Comparison of ENCODE assay signal across 15 cellular contexts in the genomic region with DNA sequence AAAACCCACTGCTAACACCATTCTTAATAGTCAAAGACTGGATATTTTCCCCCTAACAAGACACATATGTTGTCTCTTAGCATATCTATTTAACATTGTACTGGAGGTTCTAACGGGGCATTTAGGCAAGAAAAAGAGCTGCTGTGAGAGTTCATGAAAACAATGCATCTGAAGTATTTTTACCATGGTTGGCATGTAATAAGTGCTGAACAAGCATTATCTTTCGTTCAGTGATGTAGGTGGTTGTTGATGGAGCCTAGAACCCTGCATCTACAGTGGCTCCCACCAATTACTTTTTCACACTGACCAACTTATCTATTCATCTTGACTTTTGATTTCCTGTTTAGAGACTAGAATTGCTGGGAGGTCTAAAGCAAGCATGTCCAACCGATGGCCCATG. TPM values are rescaled to one million over a fixed set of nuclear protein-coding genes. Genes with fewer than 3 reads are reported as not detected.
DNase-seq lines count a peak whose midpoint lies in the region; ATAC-seq, FAIRE-seq and TF ChIP-seq lines count a peak whose summit lies in the region.
"Had no signal": no experiment of that assay in that cellular context is flagged by ENCODE, and none has a peak within 500 bp of the region (broad histone marks: within the 10 kb centered on the region; RNA-seq: fewer than 3 reads in every experiment).

No MANE protein-coding gene starts in this region.

- peaks cover 6 to 75% of the 10 kb centered on the region in 2 experiments for H3K79me1 ChIP-seq in IMR-90 (ENCODE audit: low read depth in 1 of 2, low read length in 2 of 2)

- TF ChIP-seq RAD21 in IMR-90 (IDR thresholded peaks at IDR 0.05; ENCODE audit: low read length) (no peak), K562 (CRISPR knock-in tag; conservative IDR thresholded peaks at IDR 0.05 in 1 of 2, IDR thresholded peaks at IDR 0.05 in 1 of 2) (no peak)

- H2BK120ac ChIP-seq in IMR-90 (ENCODE audit: low read depth, low read length) = no peak overlapping the region

- no peak for ATAC-seq in activated CD8-positive, alpha-beta memory T cell treated with anti-CD3 and anti-CD28 coated beads, Interleukin-2, amount 10 ng/mL, durations not matched to agents 7 days and 5 days
- ATAC-seq in IMR-90 (ENCODE audit: low read depth) (no peak), K562 (no peak)
- no peak for ATAC-seq in stimulated activated effector memory CD8-positive, alpha-beta T cell treated with anti-CD3 and anti-CD28 coated beads, Interleukin-12 subunit alpha, Interleukin-12 subunit beta, amount 100 ng/mL, for 72 hours

- no peak overlapping the region for H3K56ac ChIP-seq in IMR-90 (ENCODE audit: extremely low read depth, insufficient read depth, low read length)

- TF ChIP-seq CTCF in IMR-90 (conservative IDR thresholded peaks at IDR 0.05; ENCODE audit: low read depth, low read length) (no peak), K562 (IDR thresholded peaks at IDR 0.05 in 2 of 3, conservative IDR thresholded peaks at IDR 0.05 in 1 of 3; ENCODE audit: insufficient read depth in 2 of 3, low read depth in 1 of 3, low read length in 3 of 3) (no peak), A673 (conservative IDR thresholded peaks at IDR 0.05; ENCODE audit: low read depth, low read length) (no peak)

- H3K4me1 Mint-ChIP-seq in activated CD8-positive, alpha-beta memory T cell treated with anti-CD3 and anti-CD28 coated beads, Interleukin-2, amount 10 ng/mL, durations not matched to agents 7 days and 5 days = peaks cover 65% of the 10 kb centered on the region
- H3K4me1 Mint-ChIP-seq in stimulated activated effector memory CD8-positive, alpha-beta T cell treated with anti-CD3 and anti-CD28 coated beads, Interleukin-12 subunit alpha, Interleukin-12 subunit beta, amount 100 ng/mL, for 72 hours = peaks cover 82% of the 10 kb centered on the region

- no peak overlapping the region for H2AK5ac ChIP-seq in IMR-90 (ENCODE audit: low read depth, low read length)

- BruUV-seq in IMR-90 (replicated peaks; lab: Mats Ljungman, UMichigan) (no TSS peak), K562 (replicated peaks; lab: Mats Ljungman, UMichigan) (no TSS peak), A673 (replicated peaks; lab: Mats Ljungman, UMichigan) (no TSS peak)

- H2AFZ ChIP-seq in IMR-90 (replicated peaks; ENCODE audit: low read length, poor library complexity) = no peak overlapping the region
- H2AFZ ChIP-seq in K562 (ENCODE audit: low read depth, low read length) = no peak overlapping the region

- no peak overlapping the region for H2BK20ac ChIP-seq in IMR-90 (ENCODE audit: low read depth, low read length)

- no peak overlapping the region for H2BK5ac ChIP-seq in IMR-90 (ENCODE audit: low read depth, low read length, poor library complexity, severe bottlenecking)

- no peak overlapping the region for H2BK15ac ChIP-seq in IMR-90 (ENCODE audit: low read depth, low read length)

- H3K4me3 ChIP-seq in IMR-90 (ENCODE audit: insufficient read depth, low read depth, low read length) (no peak overlapping the region), K562 (no peak overlapping the region), A673 (ENCODE audit: low read depth, low read length, poor library complexity, severe bottlenecking) (no peak overlapping the region)
- H3K4me3 ChIP-seq: right atrium auricular region, tibial nerve had no signal

- no peak overlapping the region for H4K5ac ChIP-seq in IMR-90 (ENCODE audit: low read depth, low read length)

- no peak overlapping the region for H3K14ac ChIP-seq in IMR-90 (replicated peaks; ENCODE audit: low read depth, low read length)

- no peak overlapping the region for H3K23ac ChIP-seq in IMR-90 (ENCODE audit: low read depth, low read length)

- H3K79me2 ChIP-seq in K562 (ENCODE audit: control insufficient read depth, insufficient read depth, low read length) = peaks cover 80% of the 10 kb centered on the region

- H3K27me3 ChIP-seq in IMR-90 (ENCODE audit: control insufficient read depth, insufficient read depth, low read length) (no peaks in the 10 kb centered on the region), K562 (ENCODE audit: control insufficient read depth in 2 of 2, insufficient read depth in 2 of 2, low read length in 2 of 2) (no peaks in the 10 kb centered on the region), A673 (replicated peaks; ENCODE audit: insufficient read depth, low read depth, low read length, poor library complexity) (no peaks in the 10 kb centered on the region)
- H3K27me3 ChIP-seq: right atrium auricular region, tibial nerve had no signal

- POLR2A ChIA-PET in IMR-90 (lab: Charles Lee; ENCODE audit: unreplicated experiment) (no interaction called here), K562 (lab: Yijun Ruan, JAX) (interaction anchor here (0.6 to 1.0 kb wide), 2 partner anchors 10 to 19 kb away, joined by 3 to 4 read pairs; no protein-coding TSS in a partner anchor), A673 (lab: Charles Lee; ENCODE audit: low non-redundant PET) (no interaction called here)

- H3K9ac ChIP-seq in IMR-90 (ENCODE audit: low read depth, low read length) (no peak overlapping the region), K562 (ENCODE audit: insufficient read depth in 1 of 2, low read depth in 2 of 2, low read length in 2 of 2) (no peak overlapping the region)

- TF ChIP-seq POLR2A in IMR-90 (IDR thresholded peaks at IDR 0.05; ENCODE audit: low read depth, low read length) = no peak
- no peak for TF ChIP-seq POLR2A in K562 (conservative IDR thresholded peaks at IDR 0.05)

- DNase-seq in activated CD8-positive, alpha-beta memory T cell treated with anti-CD3 and anti-CD28 coated beads, Interleukin-2, amount 10 ng/mL, durations not matched to agents 7 days and 5 days = no peak
- no peak for DNase-seq in activated CD8-positive, alpha-beta memory T cell treated with anti-CD3 and anti-CD28 coated beads, Interleukin-2, amount 50 U/mL, for 4 hours
- no peak for DNase-seq in IMR-90
- no peak for DNase-seq in K562 (ENCODE audit: extremely low read depth in 1 of 4, low spot score in 3 of 4)
- DNase-seq in stimulated activated effector memory CD8-positive, alpha-beta T cell treated with anti-CD3 and anti-CD28 coated beads, Interleukin-12 subunit alpha, Interleukin-12 subunit beta, amount 100 ng/mL, for 72 hours (ENCODE audit: low spot score in 2 of 2) = no peak
- DNase-seq in NCI-H748 (lab: John Stamatoyannopoulos, UW; ENCODE audit: unreplicated experiment) = no peak
- DNase-seq in A673 (ENCODE audit: low spot score) = no peak
- DNase-seq in KBM-7 = no peak
- DNase-seq: ACHN; cortex of kidney; GDM1; stimulated activated CD4-positive, alpha-beta T cell treated with anti-CD3 and anti-CD28 coated beads, Interleukin-1b, Interleukin-23, amount 100 ng/mL, for 48 hours had no signal

- H2AK9ac ChIP-seq in IMR-90 (replicated peaks; ENCODE audit: low read depth, low read length, poor library complexity) = no peak overlapping the region

- H4K91ac ChIP-seq in IMR-90 (ENCODE audit: insufficient read depth, low read depth, low read length) = no peak overlapping the region

- H3K9me1 ChIP-seq in IMR-90 (ENCODE audit: insufficient read depth, low read length) (peaks cover 36% of the 10 kb centered on the region), K562 (ENCODE audit: control insufficient read depth, insufficient read depth, low read length) (no peaks in the 10 kb centered on the region)

- H3K4me2 ChIP-seq in IMR-90 (ENCODE audit: low read depth, low read length) = no peak overlapping the region
- no peak overlapping the region for H3K4me2 ChIP-seq in K562 (ENCODE audit: insufficient read depth, low read length)

- WGBS in IMR-90 (ENCODE audit: extremely low coverage in 2 of 2, insufficient read length in 1 of 2), 2 experiments = no CpG with 5 or more reads among the region's 3 CpGs
- WGBS in K562 (ENCODE audit: insufficient coverage, low coverage, missing lambda C conversion rate) = 36% methylated on average over 3 of the region's 3 CpGs

- H3K18ac ChIP-seq in IMR-90 (ENCODE audit: low read depth, low read length) = no peak overlapping the region

- FAIRE-seq in K562 (lab: Jason Lieb, UNC) = no peak

- H3K27ac ChIP-seq in IMR-90 (ENCODE audit: insufficient read depth, low read length) (no peak overlapping the region), K562 (ENCODE audit: extremely low read depth, low read depth, low read length) (no peak overlapping the region), A673 (ENCODE audit: low read depth, low read length, poor library complexity, severe bottlenecking) (no peak overlapping the region)

- no peak overlapping the region for H3K4me3 Mint-ChIP-seq in activated CD8-positive, alpha-beta memory T cell treated with anti-CD3 and anti-CD28 coated beads, Interleukin-2, amount 10 ng/mL, durations not matched to agents 7 days and 5 days
- H3K4me3 Mint-ChIP-seq in stimulated activated effector memory CD8-positive, alpha-beta T cell treated with anti-CD3 and anti-CD28 coated beads, Interleukin-12 subunit alpha, Interleukin-12 subunit beta, amount 100 ng/mL, for 72 hours = peak overlapping the region; percentile 53
- H3K4me3 Mint-ChIP-seq: neural crest cell had no signal

- CTCF ChIA-PET in activated CD8-positive, alpha-beta memory T cell treated with anti-CD3 and anti-CD28 coated beads, Interleukin-2, amount 10 ng/mL, durations not matched to agents 7 days and 5 days (lab: Charles Lee) = interaction anchor here (0.7 kb wide), 1 partner anchor 11 kb away, joined by 3 read pairs; no protein-coding TSS in a partner anchor
- CTCF ChIA-PET in IMR-90 (lab: Yijun Ruan, JAX) = no interaction called here
- CTCF ChIA-PET in K562 (lab: Yijun Ruan, JAX; ENCODE audit: low intra/inter-chr PET ratio) = no interaction called here
- CTCF ChIA-PET in A673 (lab: Charles Lee) = interaction anchor here (0.7 kb wide), 1 partner anchor 55 kb away, joined by 3 read pairs; no protein-coding TSS in a partner anchor

- in situ Hi-C loops in IMR-90 (cut with MboI; ENCODE audit: low sequenced_read_pairs) = no loop called here
- in situ Hi-C loops in K562 (cut with MboI) = no loop called here
- in situ Hi-C loops in KBM-7 (cut with MboI; ENCODE audit: low pct_unique_long_range_greater_than_20kb, low sequenced_read_pairs) = no loop called here

- H3K36me3 ChIP-seq in IMR-90 (ENCODE audit: control insufficient read depth, insufficient read depth, low read length) = no peaks in the 10 kb centered on the region
- no peaks in the 10 kb centered on the region for H3K36me3 ChIP-seq in K562 (ENCODE audit: control insufficient read depth, insufficient read depth, low read length)
- H3K36me3 ChIP-seq in A673 (ENCODE audit: insufficient read depth, low read length, poor library complexity, severe bottlenecking) = no peaks in the 10 kb centered on the region
- H3K36me3 ChIP-seq: right atrium auricular region, tibial nerve had no signal

- H3K4me1 ChIP-seq in IMR-90 (ENCODE audit: control insufficient read depth, insufficient read depth, low read length) = peaks cover 24% of the 10 kb centered on the region
- peaks cover 11 to 33% of the 10 kb centered on the region in 2 experiments for H3K4me1 ChIP-seq in K562 (replicated peaks in 1 of 2; ENCODE audit: control insufficient read depth in 2 of 2, insufficient read depth in 2 of 2, low read length in 2 of 2)
- peaks cover 45% of the 10 kb centered on the region for H3K4me1 ChIP-seq in A673 (ENCODE audit: insufficient read depth, low read length, poor library complexity, severe bottlenecking)

- dilution Hi-C loops in IMR-90 (cut with HindIII; ENCODE audit: low sequenced_read_pairs, unreplicated experiment) = no loop called here

- H3K36me3 Mint-ChIP-seq in activated CD8-positive, alpha-beta memory T cell treated with anti-CD3 and anti-CD28 coated beads, Interleukin-2, amount 10 ng/mL, durations not matched to agents 7 days and 5 days = peaks cover 12% of the 10 kb centered on the region
- peaks cover 31% of the 10 kb centered on the region for H3K36me3 Mint-ChIP-seq in stimulated activated effector memory CD8-positive, alpha-beta T cell treated with anti-CD3 and anti-CD28 coated beads, Interleukin-12 subunit alpha, Interleukin-12 subunit beta, amount 100 ng/mL, for 72 hours

- peak overlapping the region; percentile 16 for H3K27ac Mint-ChIP-seq in activated CD8-positive, alpha-beta memory T cell treated with anti-CD3 and anti-CD28 coated beads, Interleukin-2, amount 10 ng/mL, durations not matched to agents 7 days and 5 days
- H3K27ac Mint-ChIP-seq in stimulated activated effector memory CD8-positive, alpha-beta T cell treated with anti-CD3 and anti-CD28 coated beads, Interleukin-12 subunit alpha, Interleukin-12 subunit beta, amount 100 ng/mL, for 72 hours = peak overlapping the region; percentile 92

- H3K4ac ChIP-seq in IMR-90 (ENCODE audit: low read depth, low read length) = no peak overlapping the region

- no peaks in the 10 kb centered on the region for H3K9me3 ChIP-seq in IMR-90 (ENCODE audit: control insufficient read depth, insufficient read depth, low read length)
- H3K9me3 ChIP-seq in K562 (replicated peaks; ENCODE audit: control insufficient read depth, insufficient read depth, low read depth, low read length) = no peaks in the 10 kb centered on the region
- H3K9me3 ChIP-seq in A673 (ENCODE audit: low read depth, low read length, poor library complexity, severe bottlenecking) = no peaks in the 10 kb centered on the region
- H3K9me3 ChIP-seq: right atrium auricular region, tibial nerve had no signal

- H3K27me3 Mint-ChIP-seq in activated CD8-positive, alpha-beta memory T cell treated with anti-CD3 and anti-CD28 coated beads, Interleukin-2, amount 10 ng/mL, durations not matched to agents 7 days and 5 days = no peaks in the 10 kb centered on the region

- TF ChIP-seq EP300 in K562 (IDR thresholded peaks at IDR 0.05; ENCODE audit: low read length) = no peak

- H4K8ac ChIP-seq in IMR-90 (ENCODE audit: low read depth in 2 of 2, low read length in 2 of 2) = no peak overlapping the region

- intact Hi-C loops in IMR-90 (cut with micrococcal nuclease) (no loop called here), K562 (cut with micrococcal nuclease) (no loop called here), A673 (cut with micrococcal nuclease; ENCODE audit: unreplicated experiment) (no loop called here)

- H4K20me1 ChIP-seq in IMR-90 (ENCODE audit: insufficient read depth, low read length) = peaks cover 21% of the 10 kb centered on the region
- peaks cover 28% of the 10 kb centered on the region for H4K20me1 ChIP-seq in K562 (replicated peaks; ENCODE audit: control insufficient read depth, insufficient read depth, low read length)

- H3K9me3 Mint-ChIP-seq in activated CD8-positive, alpha-beta memory T cell treated with anti-CD3 and anti-CD28 coated beads, Interleukin-2, amount 10 ng/mL, durations not matched to agents 7 days and 5 days (ENCODE audit: low read depth) = no peaks in the 10 kb centered on the region
- peaks cover 3% of the 10 kb centered on the region for H3K9me3 Mint-ChIP-seq in stimulated activated effector memory CD8-positive, alpha-beta T cell treated with anti-CD3 and anti-CD28 coated beads, Interleukin-12 subunit alpha, Interleukin-12 subunit beta, amount 100 ng/mL, for 72 hours

RNA-seq across cellular contexts. Expression of a gene that starts 12.8 kb away (rescaled TPM):
- total RNA-seq in activated CD8-positive, alpha-beta memory T cell treated with anti-CD3 and anti-CD28 coated beads, Interleukin-2, amount 10 ng/mL, durations not matched to agents 7 days and 5 days = 10 to 100 TPM; 33.8 to 35.2 TPM
- 8.8 and 11.9 TPM in 2 replicates for total RNA-seq in IMR-90 (2012; rRNA removed)
- polyA plus RNA-seq in IMR-90 (2012; rRNA removed) = 37.6 and 37.8 TPM in 2 replicates
- polyA plus RNA-seq in IMR-90 (2012; cell fraction: cytosol; rRNA removed) = 28.7 and 34.0 TPM in 2 replicates
- 15.4 and 23.3 TPM in 2 replicates for polyA plus RNA-seq in IMR-90 (2012; cell fraction: nucleus; rRNA removed; ENCODE audit: low replicate concordance)
- 14.7 and 14.9 TPM in 2 replicates for total RNA-seq in K562 (2011; cell fraction: chromatin; rRNA removed; ENCODE audit: low replicate concordance)
- total RNA-seq in K562 (2011; cell fraction: nucleolus; rRNA removed) = 17.9 and 22.7 TPM in 2 replicates
- total RNA-seq in K562 (2011; cell fraction: nucleoplasm; rRNA removed) = 32.8 and 52.0 TPM in 2 replicates
- total RNA-seq in K562 (2014; rRNA removed) = 7.1 and 8.7 TPM in 2 replicates
- total RNA-seq in K562 (2014; rRNA removed; fragmentation: Illumina TruSeq; extraction: Trizol) = 4.4 and 4.8 TPM in 2 replicates
- total RNA-seq in K562 (2015; rRNA removed; fragmentation: Illumina TruSeq; extraction: Trizol) = 3.7 and 4.1 TPM in 2 replicates
- total RNA-seq in K562 (2021) = 22.0 and 26.8 TPM in 2 replicates
- polyA plus RNA-seq in K562 (2011; rRNA removed) = 9.6 and 10.1 TPM in 2 replicates
- 13.7 and 14.3 TPM in 2 replicates for polyA plus RNA-seq in K562 (2011; cell fraction: cytosol; rRNA removed)
- 5.3 and 6.6 TPM in 2 replicates for polyA plus RNA-seq in K562 (2011; cell fraction: nucleus; rRNA removed)
- polyA plus RNA-seq in K562 (2012) = 16.9 and 32.7 TPM in 2 replicates
- 21.4 and 23.8 TPM in 2 replicates for polyA plus RNA-seq in K562 (2014; fragmentation: Illumina TruSeq; extraction: Trizol)
- polyA plus RNA-seq in K562 (2014; fragmentation: Nextera tagmentation; extraction: Ambion mirVana) = 1 to 10 TPM; 5.2 to 6.0 TPM
- 10.7 and 13.2 TPM in 2 replicates for polyA plus RNA-seq in K562 (2014; rRNA removed)
- polyA minus RNA-seq in K562 (2011; rRNA and poly(A)+ RNA removed) = 16.0 and 18.9 TPM in 2 replicates
- polyA minus RNA-seq in K562 (2011; cell fraction: cytosol; rRNA and poly(A)+ RNA removed) = 15.1 and 15.4 TPM in 2 replicates
- polyA minus RNA-seq in K562 (2011; cell fraction: nucleus; rRNA and poly(A)+ RNA removed) = 3.9 and 4.0 TPM in 2 replicates
- 31.0 and 32.0 TPM in 2 replicates for total RNA-seq in A673 (2021)

Comparison
In these comparisons a context has a peak if more than half of its experiments do, and no peak if none do; other contexts are left out.
1. CTCF ChIA-PET loops: an anchor here in activated CD8-positive, alpha-beta memory T cell treated with anti-CD3 and anti-CD28 coated beads, Interleukin-2, amount 10 ng/mL, durations not matched to agents 7 days and 5 days (0.7 kb wide) and A673 (0.7 kb wide); none called in IMR-90 and K562.